Comparison of ENCODE assay signal across 1 cellular context in genomic region chr1:199948587-199949280, GRCh38.
TF ChIP-seq lines count a peak whose summit lies in the region.

No MANE protein-coding gene starts in this region.

TF ChIP-seq in SK-N-SH treated with all-trans-retinoic acid at 6 μM for 48 hours, 23 proteins besides CTCF, POLR2A, EP300 and RAD21 (continued from another document):
- TF ChIP-seq CSDC2 (CRISPR knock-in tag; IDR thresholded peaks at IDR 0.05) (no peak), CSRNP3 (CRISPR knock-in tag; IDR thresholded peaks at IDR 0.05) (no peak), ZNF8 (CRISPR knock-in tag; IDR thresholded peaks at IDR 0.05) (no peak)
